Comparison of ENCODE assay signal across 20 cellular contexts in the genomic region with DNA sequence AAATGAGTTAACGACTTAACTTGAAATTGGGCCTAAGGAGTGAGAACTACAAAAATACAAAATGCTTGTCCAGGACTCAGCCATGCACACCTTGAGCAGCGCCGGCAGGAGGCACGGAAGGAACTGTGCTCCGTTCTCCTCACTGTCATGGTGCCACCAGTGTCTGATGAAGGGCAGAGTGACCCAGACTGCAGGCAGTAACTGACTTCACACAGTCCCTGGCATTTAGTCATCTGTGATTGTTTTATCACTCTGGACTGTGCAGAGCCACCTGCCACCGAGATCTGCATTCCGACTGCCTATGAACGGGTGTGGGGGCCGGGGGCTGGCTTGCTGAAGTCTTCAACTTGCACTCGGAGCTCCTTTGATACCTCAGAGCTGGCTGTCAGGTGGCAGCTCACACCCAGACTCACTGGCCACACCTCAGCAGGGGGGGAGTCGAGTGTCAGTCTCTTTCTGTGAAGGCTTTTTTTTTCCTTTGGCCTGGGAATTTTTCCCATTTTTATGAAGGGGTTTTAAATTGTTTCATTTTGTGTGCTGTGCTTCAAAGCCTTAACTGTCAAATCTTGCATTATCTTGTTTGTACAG. TPM values are rescaled to one million over a fixed set of nuclear protein-coding genes. Genes with fewer than 3 reads are reported as not detected.
DNase-seq lines count a peak whose midpoint lies in the region; ATAC-seq and TF ChIP-seq lines count a peak whose summit lies in the region.
"Had no signal": no experiment of that assay in that cellular context is flagged by ENCODE, and none has a peak within 500 bp of the region (broad histone marks: within the 10 kb centered on the region; RNA-seq: fewer than 3 reads in every experiment).

No MANE protein-coding gene starts in this region.

- peaks cover 14 to 28% of the 10 kb centered on the region in 2 donors for H3K4me1 Mint-ChIP-seq in natural killer cell

- no peak overlapping the region for H3K4me3 Mint-ChIP-seq in natural killer cell

- no peak for TF ChIP-seq CTCF in natural killer cell (IDR thresholded peaks at IDR 0.05)

- peak overlapping the region; percentile 48 to 84 for H3K27ac Mint-ChIP-seq in natural killer cell

- no peaks in the 10 kb centered on the region for H3K27me3 ChIP-seq in H7 (ENCODE audit: control insufficient read depth, insufficient read depth, low read length)
- H3K27me3 ChIP-seq: MG63, ovary, testis had no signal

- no peak overlapping the region for H3K4me3 ChIP-seq in H7 (ENCODE audit: insufficient read depth, low read depth, low read length)
- H3K4me3 ChIP-seq: MG63, mucosa of descending colon, ovary, testis had no signal

- ATAC-seq in esophagus mucosa (peak; percentile 23), natural killer cell (no peak), GM19328 (IDR thresholded peaks at IDR 0.05; ENCODE audit: unreplicated experiment) (no peak)

- H3K27me3 Mint-ChIP-seq in natural killer cell (ENCODE audit: low read depth in 2 of 2), result no peaks in the 10 kb centered on the region

- H3K36me3 ChIP-seq in H7 (replicated peaks; ENCODE audit: control insufficient read depth, insufficient read depth, low read length), result peaks cover 8% of the 10 kb centered on the region
- H3K36me3 ChIP-seq: ovary had no signal

- H3K9me3 Mint-ChIP-seq in natural killer cell, result no peaks in the 10 kb centered on the region

- intact Hi-C loops in natural killer cell (cut with micrococcal nuclease), result no loop called here

- peaks cover 19% of the 10 kb centered on the region for H3K36me3 Mint-ChIP-seq in natural killer cell

- DNase-seq in COR-L47 (lab: John Stamatoyannopoulos, UW) (peak; percentile 23), H7 (peak; percentile 36), natural killer cell (no peak), NCI-H774 (lab: John Stamatoyannopoulos, UW) (no peak), T1000 (lab: John Stamatoyannopoulos, UW) (no peak)
- no peak for DNase-seq in stimulated activated CD4-positive, alpha-beta T cell treated with anti-CD3 and anti-CD28 coated beads, Interleukin-12 subunit alpha, Interleukin-12 subunit beta, amount 100 ng/mL, for 4 hours
- DNase-seq: activated CD4-positive, alpha-beta T cell treated with anti-CD3 and anti-CD28 coated beads for 1 hour; amygdala; hypothalamus; kidney glomerular epithelial cell; MG63; mucosa of descending colon; NCI-H187 treated with DMSO at 0.1 percent for 48 hours; ovary; SK-N-SH; stimulated activated CD4-positive, alpha-beta T cell treated with anti-CD3 and anti-CD28 coated beads, Interleukin-4, amount 100 ng/mL, for 4 hours; stimulated activated CD8-positive, alpha-beta memory T cell treated with anti-CD3 and anti-CD28 coated beads, Interleukin-4, amount 100 ng/mL, for 48 hours; testis had no signal

RNA-seq across cellular contexts. Expression of gene ENDOV, which starts 20.2 kb away (rescaled TPM):
- 17.1 and 26.0 TPM in 2 replicates for total RNA-seq in H7 (2014; rRNA removed; shearing (Covaris generic))
- total RNA-seq in esophagus mucosa (12.9 TPM), natural killer cell (10 to 100 TPM; 17.7 to 24.9 (median 18.8) TPM)

Comparison
In these comparisons a context has a peak if more than half of its experiments do, and no peak if none do; other contexts are left out.
1. DNase-seq: peak in COR-L47 (single experiment) and H7 (single experiment); none in natural killer cell (single experiment), NCI-H774 (single experiment), stimulated activated CD4-positive, alpha-beta T cell treated with anti-CD3 and anti-CD28 coated beads, Interleukin-12 subunit alpha, Interleukin-12 subunit beta, amount 100 ng/mL, for 4 hours (single experiment) and T1000 (single experiment).